24 cellular contexts compared by ENCODE assay signal in the genomic region with DNA sequence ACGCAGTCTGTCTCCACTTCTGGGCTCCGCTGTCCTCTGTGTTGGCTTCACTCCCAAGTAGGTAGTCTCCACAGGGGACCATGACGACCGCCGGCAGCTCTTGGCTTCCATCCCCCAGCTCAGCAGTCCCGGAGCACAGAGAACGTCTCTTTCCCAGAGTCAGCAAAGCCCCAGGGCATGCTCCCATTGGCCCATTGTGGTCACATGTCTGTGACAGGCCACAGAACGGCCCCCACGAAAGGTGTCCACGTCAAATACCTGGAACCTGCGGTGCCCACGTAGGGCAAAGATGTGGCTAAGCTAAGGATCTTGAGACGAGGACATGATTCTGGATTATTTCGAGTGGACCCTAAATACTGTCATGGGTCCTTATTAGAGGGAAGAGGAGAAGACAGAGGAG.
DNase-seq lines count a peak whose midpoint lies in the region; ATAC-seq, FAIRE-seq and TF ChIP-seq lines count a peak whose summit lies in the region.
"Had no signal": no experiment of that assay in that cellular context is flagged by ENCODE, and none has a peak within 500 bp of the region (broad histone marks: within the 10 kb centered on the region; RNA-seq: fewer than 3 reads in every experiment).

No MANE protein-coding gene starts in this region.

- TF ChIP-seq CTCF in K562 (IDR thresholded peaks at IDR 0.05 in 2 of 3, conservative IDR thresholded peaks at IDR 0.05 in 1 of 3; ENCODE audit: insufficient read depth in 2 of 3, low read depth in 1 of 3, low read length in 3 of 3) = no peak

- intact Hi-C loops in Right ventricle myocardium inferior (cut with DNase I) = no loop called here
- intact Hi-C loops in left ventricle myocardium superior (cut with micrococcal nuclease) = no loop called here
- intact Hi-C loops in K562 (cut with micrococcal nuclease) = no loop called here

- H3K79me2 ChIP-seq in K562 (ENCODE audit: control insufficient read depth, insufficient read depth, low read length) = no peaks in the 10 kb centered on the region

- no TSS peak for BruUV-seq in K562 (replicated peaks; lab: Mats Ljungman, UMichigan)

- H2BK120ac ChIP-seq in neuronal stem cell (ENCODE audit: low read depth, low read length) = no peak overlapping the region

- H3K79me1 ChIP-seq in neuronal stem cell (ENCODE audit: low read depth, low read length) = no peaks in the 10 kb centered on the region

- H2BK15ac ChIP-seq in neuronal stem cell (ENCODE audit: low read length) = no peak overlapping the region

- H4K20me1 ChIP-seq in K562 (replicated peaks; ENCODE audit: control insufficient read depth, insufficient read depth, low read length) = no peaks in the 10 kb centered on the region
- H4K20me1 ChIP-seq: BLaER1 had no signal

- POLR2A ChIA-PET in K562 (lab: Yijun Ruan, JAX) = no interaction called here

- no peak overlapping the region for H2BK12ac ChIP-seq in neuronal stem cell (ENCODE audit: low read length)

- TF ChIP-seq POLR2A in K562 (conservative IDR thresholded peaks at IDR 0.05) = no peak

- no peaks in the 10 kb centered on the region for H3K9me1 ChIP-seq in K562 (ENCODE audit: control insufficient read depth, insufficient read depth, low read length)

- H3K4me2 ChIP-seq in K562 (ENCODE audit: insufficient read depth, low read length) = no peak overlapping the region
- H3K4me2 ChIP-seq in neuronal stem cell (ENCODE audit: insufficient read depth, low read length, poor library complexity, severe bottlenecking) = no peak overlapping the region
- H3K4me2 ChIP-seq: BLaER1 had no signal

- DNase-seq in Right ventricle myocardium inferior (ENCODE audit: missing footprints) = peak; percentile 59
- no peak for DNase-seq in left ventricle myocardium superior
- DNase-seq in K562 (ENCODE audit: extremely low read depth in 1 of 4, low spot score in 3 of 4) = peak in 3 of 4 experiments; percentile 15 to 19 (median 17)
- no peak for DNase-seq in neuronal stem cell (ENCODE audit: low spot score)
- no peak for DNase-seq in DMS153 (lab: John Stamatoyannopoulos, UW)
- no peak for DNase-seq in DMS114 treated with DMSO at 0.1 percent for 48 hours (lab: John Stamatoyannopoulos, UW; ENCODE audit: unreplicated experiment)
- no peak for DNase-seq in NCI-H1436 (lab: John Stamatoyannopoulos, UW)
- DNase-seq: 8988T; ACHN; BE2C; CD4-positive, alpha-beta memory T cell; CD4-positive, CD25-positive, alpha-beta regulatory T cell; CD8-positive, alpha-beta memory T cell; COR-L47; DMS 273 treated with DMSO at 0.1 percent for 48 hours; DMS53; DMS79; DND-41; EL; GDM1 had no signal

- under 1% methylated on average over 14 of the region's 14 CpGs for WGBS in K562 (ENCODE audit: insufficient coverage, low coverage, missing lambda C conversion rate)
- no CpG with 5 or more reads among the region's 14 CpGs for WGBS in neuronal stem cell (ENCODE audit: extremely low coverage in 2 of 2, insufficient read length in 2 of 2, insufficient replicate concordance in 1 of 2), 2 donors

- no peak overlapping the region for H3K14ac ChIP-seq in neuronal stem cell (ENCODE audit: low read length)

- peak overlapping the region; percentile 92 for H2AK5ac ChIP-seq in neuronal stem cell (ENCODE audit: low read depth, low read length)

- no peak for FAIRE-seq in K562 (lab: Jason Lieb, UNC)
- FAIRE-seq: A204.1, GM12891, GM19239 had no signal

- no peak overlapping the region for H3K4me3 ChIP-seq in K562
- no peak overlapping the region for H3K4me3 ChIP-seq in neuronal stem cell (ENCODE audit: low read length in 2 of 2)
- H3K4me3 ChIP-seq: BLaER1 had no signal

- no peak for TF ChIP-seq EP300 in K562 (IDR thresholded peaks at IDR 0.05; ENCODE audit: low read length)

- no peak overlapping the region for H2BK5ac ChIP-seq in neuronal stem cell (ENCODE audit: low read length)

- peaks cover 0 to 22% of the 10 kb centered on the region in 2 experiments; a peak in 2 of 5 replicates for H3K27me3 ChIP-seq in K562 (ENCODE audit: control insufficient read depth in 2 of 2, insufficient read depth in 2 of 2, low read length in 2 of 2)
- H3K27me3 ChIP-seq in neuronal stem cell (ENCODE audit: control insufficient read depth in 3 of 3, insufficient read depth in 3 of 3, low read depth in 1 of 3, low read length in 3 of 3) = no peaks in the 10 kb centered on the region
- H3K27me3 ChIP-seq: BE2C, BLaER1 had no signal

- in situ Hi-C loops in K562 (cut with MboI) = no loop called here

- H3K9ac ChIP-seq in K562 (ENCODE audit: insufficient read depth in 1 of 2, low read depth in 2 of 2, low read length in 2 of 2) (no peak overlapping the region), neuronal stem cell (ENCODE audit: low read depth, low read length, poor library complexity) (no peak overlapping the region)
- H3K9ac ChIP-seq: BLaER1 had no signal

- H3K36me3 ChIP-seq in K562 (ENCODE audit: control insufficient read depth, insufficient read depth, low read length) = no peaks in the 10 kb centered on the region
- H3K36me3 ChIP-seq in neuronal stem cell (replicated peaks in 1 of 2; ENCODE audit: control insufficient read depth in 2 of 2, insufficient read depth in 2 of 2, low read length in 2 of 2) = no peaks in the 10 kb centered on the region
- H3K36me3 ChIP-seq: BE2C, BLaER1 had no signal

- TF ChIP-seq RAD21 in K562 (CRISPR knock-in tag; conservative IDR thresholded peaks at IDR 0.05 in 1 of 2, IDR thresholded peaks at IDR 0.05 in 1 of 2) = no peak

- H3K9me3 ChIP-seq in K562 (replicated peaks; ENCODE audit: control insufficient read depth, insufficient read depth, low read depth, low read length) = no peaks in the 10 kb centered on the region
- H3K9me3 ChIP-seq in neuronal stem cell (replicated peaks in 1 of 2; ENCODE audit: control insufficient read depth in 2 of 2, insufficient read depth in 1 of 2, low read depth in 1 of 2, low read length in 2 of 2) = no peaks in the 10 kb centered on the region
- H3K9me3 ChIP-seq: BE2C, BLaER1 had no signal

- no peak overlapping the region for H4K8ac ChIP-seq in neuronal stem cell (ENCODE audit: low read depth, low read length)

- CTCF ChIA-PET in K562 (lab: Yijun Ruan, JAX; ENCODE audit: low intra/inter-chr PET ratio) = no interaction called here

- H3K18ac ChIP-seq in neuronal stem cell (ENCODE audit: low read length) = no peak overlapping the region

- H3K23ac ChIP-seq in neuronal stem cell (ENCODE audit: low read depth, low read length, poor library complexity) = no peak overlapping the region

- ATAC-seq in Right ventricle myocardium inferior (no peak), left ventricle myocardium superior (no peak), K562 (no peak)

- H4K91ac ChIP-seq in neuronal stem cell (ENCODE audit: low read depth, low read length, poor library complexity) = no peak overlapping the region

- H3K4me1 ChIP-seq in K562 (replicated peaks in 1 of 2; ENCODE audit: control insufficient read depth in 2 of 2, insufficient read depth in 2 of 2, low read length in 2 of 2) (no peaks in the 10 kb centered on the region; a peak in 1 of 5 replicates), neuronal stem cell (ENCODE audit: control insufficient read depth in 2 of 2, insufficient read depth in 1 of 2, low read depth in 1 of 2, low read length in 2 of 2) (peaks cover 0 to 2% of the 10 kb centered on the region in 2 donors)
- H3K4me1 ChIP-seq: BE2C, BLaER1 had no signal

- H2AFZ ChIP-seq in K562 (ENCODE audit: low read depth, low read length) (no peak overlapping the region), neuronal stem cell (ENCODE audit: low read length) (no peak overlapping the region)

- no peak overlapping the region for H3K4ac ChIP-seq in neuronal stem cell (ENCODE audit: low read length)

- H3K27ac ChIP-seq in K562 (ENCODE audit: extremely low read depth, low read depth, low read length) (no peak overlapping the region), neuronal stem cell (replicated peaks; ENCODE audit: low read length) (no peak overlapping the region)
- H3K27ac ChIP-seq: BLaER1 had no signal

TF ChIP-seq in K562, 482 proteins besides CTCF, POLR2A, EP300 and RAD21 (continues in another document):
- TF ChIP-seq, protein P1, sequence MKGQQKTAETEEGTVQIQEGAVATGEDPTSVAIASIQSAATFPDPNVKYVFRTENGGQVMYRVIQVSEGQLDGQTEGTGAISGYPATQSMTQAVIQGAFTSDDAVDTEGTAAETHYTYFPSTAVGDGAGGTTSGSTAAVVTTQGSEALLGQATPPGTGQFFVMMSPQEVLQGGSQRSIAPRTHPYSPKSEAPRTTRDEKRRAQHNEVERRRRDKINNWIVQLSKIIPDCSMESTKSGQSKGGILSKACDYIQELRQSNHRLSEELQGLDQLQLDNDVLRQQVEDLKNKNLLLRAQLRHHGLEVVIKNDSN (CRISPR knock-in tag; IDR thresholded peaks at IDR 0.05) = peak; percentile 32; the same call in 1 of the 2 replicates
- TF ChIP-seq, protein P2, sequence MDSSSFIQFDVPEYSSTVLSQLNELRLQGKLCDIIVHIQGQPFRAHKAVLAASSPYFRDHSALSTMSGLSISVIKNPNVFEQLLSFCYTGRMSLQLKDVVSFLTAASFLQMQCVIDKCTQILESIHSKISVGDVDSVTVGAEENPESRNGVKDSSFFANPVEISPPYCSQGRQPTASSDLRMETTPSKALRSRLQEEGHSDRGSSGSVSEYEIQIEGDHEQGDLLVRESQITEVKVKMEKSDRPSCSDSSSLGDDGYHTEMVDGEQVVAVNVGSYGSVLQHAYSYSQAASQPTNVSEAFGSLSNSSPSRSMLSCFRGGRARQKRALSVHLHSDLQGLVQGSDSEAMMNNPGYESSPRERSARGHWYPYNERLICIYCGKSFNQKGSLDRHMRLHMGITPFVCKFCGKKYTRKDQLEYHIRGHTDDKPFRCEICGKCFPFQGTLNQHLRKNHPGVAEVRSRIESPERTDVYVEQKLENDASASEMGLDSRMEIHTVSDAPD (CRISPR knock-in tag; IDR thresholded peaks at IDR 0.05) = no peak
- TF ChIP-seq, protein P3, sequence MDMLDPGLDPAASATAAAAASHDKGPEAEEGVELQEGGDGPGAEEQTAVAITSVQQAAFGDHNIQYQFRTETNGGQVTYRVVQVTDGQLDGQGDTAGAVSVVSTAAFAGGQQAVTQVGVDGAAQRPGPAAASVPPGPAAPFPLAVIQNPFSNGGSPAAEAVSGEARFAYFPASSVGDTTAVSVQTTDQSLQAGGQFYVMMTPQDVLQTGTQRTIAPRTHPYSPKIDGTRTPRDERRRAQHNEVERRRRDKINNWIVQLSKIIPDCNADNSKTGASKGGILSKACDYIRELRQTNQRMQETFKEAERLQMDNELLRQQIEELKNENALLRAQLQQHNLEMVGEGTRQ (CRISPR knock-in tag; IDR thresholded peaks at IDR 0.05) = peak; percentile 67
- no peak for TF ChIP-seq STAG1 (CRISPR knock-in tag; IDR thresholded peaks at IDR 0.05; ENCODE audit: borderline replicate concordance)
- TF ChIP-seq NBN (IDR thresholded peaks at IDR 0.05; ENCODE audit: low read depth) = no peak
- no peak for TF ChIP-seq PTRF (tag; IDR thresholded peaks at IDR 0.05)
- TF ChIP-seq KHSRP (IDR thresholded peaks at IDR 0.05) = no peak
- no peak for TF ChIP-seq KLF13 (tag; IDR thresholded peaks at IDR 0.05; ENCODE audit: borderline replicate concordance, low read depth)
- no peak for TF ChIP-seq HOXB6 (CRISPR knock-in tag; IDR thresholded peaks at IDR 0.05; ENCODE audit: borderline replicate concordance)
- no peak for TF ChIP-seq ZNF347 (CRISPR knock-in tag; IDR thresholded peaks at IDR 0.05; ENCODE audit: low read depth)
- TF ChIP-seq RNF2 (IDR thresholded peaks at IDR 0.05) = no peak

Comparison
In these comparisons a context has a peak if more than half of its experiments do, and no peak if none do; other contexts are left out.
1. DNase-seq: peak in Right ventricle myocardium inferior (single experiment) and K562 (3 of 4); none in left ventricle myocardium superior (single experiment), neuronal stem cell (single experiment), DMS153 (single experiment), DMS114 treated with DMSO at 0.1 percent for 48 hours (single experiment) and NCI-H1436 (single experiment).